Comparison of ENCODE assay signal across 11 cellular contexts in the genomic region with DNA sequence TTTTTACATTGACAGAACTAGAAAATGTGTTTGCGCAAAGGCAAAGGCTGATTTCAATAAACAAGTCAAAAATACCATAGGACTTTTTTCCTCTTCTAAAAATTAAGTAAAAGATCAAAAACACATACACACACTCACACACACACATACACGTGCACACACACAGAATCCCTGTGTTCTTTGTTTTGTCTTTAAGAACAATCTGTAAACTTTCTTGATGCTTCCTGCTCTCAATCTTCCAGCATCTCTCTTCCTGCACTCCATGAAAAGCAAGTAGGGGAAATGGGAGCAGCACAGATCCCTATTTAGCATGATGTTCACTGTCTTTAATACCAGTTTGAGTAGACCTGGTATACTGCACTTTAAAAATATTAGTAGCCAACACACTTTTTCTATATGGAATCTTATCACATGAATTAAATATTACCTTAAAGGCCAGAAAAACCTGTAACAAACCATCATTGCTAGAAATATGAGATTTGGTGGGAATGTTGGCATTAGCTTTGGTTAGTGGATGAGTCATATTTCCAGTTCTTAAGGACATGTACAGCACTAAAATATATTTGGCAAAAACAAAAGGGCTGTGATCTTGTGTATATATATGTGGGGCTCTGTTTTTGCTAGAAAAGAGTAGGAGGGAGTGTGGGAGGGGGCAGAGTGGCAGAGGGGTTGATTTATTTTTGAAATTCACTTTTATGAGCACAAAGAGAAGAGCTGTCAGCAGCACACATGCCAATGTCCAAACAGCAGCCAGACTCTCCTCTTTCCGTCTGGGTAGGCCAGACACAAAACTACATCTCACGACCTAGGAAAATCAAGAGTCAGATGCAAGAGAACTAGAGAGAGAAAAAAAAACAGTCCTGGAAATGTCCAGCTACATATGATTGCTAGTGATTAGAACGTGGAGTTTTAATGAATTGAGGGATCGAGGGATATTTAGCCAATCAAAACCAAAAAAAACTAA. TPM values are rescaled to one million over a fixed set of nuclear protein-coding genes. Genes with fewer than 3 reads are reported as not detected.
DNase-seq lines count a peak whose midpoint lies in the region; ATAC-seq, FAIRE-seq and TF ChIP-seq lines count a peak whose summit lies in the region.
"Had no signal": no experiment of that assay in that cellular context is flagged by ENCODE, and none has a peak within 500 bp of the region (broad histone marks: within the 10 kb centered on the region; RNA-seq: fewer than 3 reads in every experiment).

No MANE protein-coding gene starts in this region.

- H3K27me3 Mint-ChIP-seq in MCF 10A (ENCODE audit: insufficient read depth, unreplicated experiment): no peaks in the 10 kb centered on the region

- FAIRE-seq in HTR-8/SVneo (lab: Jason Lieb, UNC): peak; percentile 9

- H3K27ac Mint-ChIP-seq in MCF 10A (ENCODE audit: low read depth, unreplicated experiment): peak overlapping the region; percentile 81
- H3K27ac Mint-ChIP-seq: activated T-cell treated with anti-CD3 and anti-CD28 coated beads, Interleukin-2, amount 50 U/mL, for 72 hours had no signal

- CTCF ChIA-PET in MCF 10A (lab: Yijun Ruan, JAX): interaction anchor here (0.6 to 1.8 kb wide), 19 partner anchors 10 to 1019 kb away, joined by 3 to 6 read pairs (median 3); no protein-coding TSS in a partner anchor

- DNase-seq in HTR-8/SVneo (ENCODE audit: insufficient read length, low spot score): no peak
- peak; percentile 51 for DNase-seq in MCF 10A (ENCODE audit: unreplicated experiment)
- DNase-seq in left kidney (ENCODE audit: low read depth, low spot score): peak; percentile 24
- DNase-seq in superior temporal gyrus (ENCODE audit: extremely low spot score): peak; percentile 67
- no peak for DNase-seq in NCI-H128 (lab: John Stamatoyannopoulos, UW; ENCODE audit: unreplicated experiment)
- DNase-seq in AML-193 (lab: John Stamatoyannopoulos, UW): no peak
- DNase-seq: activated T-cell treated with anti-CD3 and anti-CD28 coated beads, Interleukin-2, amount 50 U/mL, for 72 hours; effector CD4-positive, alpha-beta T cell; GOT3; stimulated activated naive CD4-positive, alpha-beta T cell had no signal

- no TSS peak for BruUV-seq in MCF 10A (replicated peaks; lab: Mats Ljungman, UMichigan)

- peak overlapping the region; percentile 97 for H3K4me3 Mint-ChIP-seq in MCF 10A (ENCODE audit: unreplicated experiment)
- H3K4me3 Mint-ChIP-seq: activated T-cell treated with anti-CD3 and anti-CD28 coated beads, Interleukin-2, amount 50 U/mL, for 72 hours had no signal

- no peaks in the 10 kb centered on the region for H3K36me3 Mint-ChIP-seq in MCF 10A (ENCODE audit: insufficient read depth, unreplicated experiment)

- intact Hi-C loops in MCF 10A (cut with micrococcal nuclease): loop anchor here (5.0 to 10.0 kb wide), 2 partner anchors 164 to 381 kb away; no protein-coding TSS in a partner anchor

- no peak for TF ChIP-seq CTCF in MCF 10A (IDR thresholded peaks at IDR 0.05; ENCODE audit: unreplicated experiment)

- H3K9me3 Mint-ChIP-seq in MCF 10A (ENCODE audit: unreplicated experiment): no peaks in the 10 kb centered on the region
- H3K9me3 Mint-ChIP-seq: activated T-cell treated with anti-CD3 and anti-CD28 coated beads, Interleukin-2, amount 50 U/mL, for 72 hours had no signal

- ATAC-seq in HG03139 (IDR thresholded peaks at IDR 0.05; ENCODE audit: unreplicated experiment): no peak
- ATAC-seq: activated T-cell treated with anti-CD3 and anti-CD28 coated beads, Interleukin-2, amount 50 U/mL, for 72 hours had no signal

- peaks cover 48% of the 10 kb centered on the region for H3K4me1 Mint-ChIP-seq in MCF 10A (ENCODE audit: insufficient read depth, unreplicated experiment)

- POLR2A ChIA-PET in MCF 10A (lab: Yijun Ruan, JAX): interaction anchor here (0.6 to 6.5 kb wide), 11 partner anchors 7 to 455 kb away, joined by 3 to 90 read pairs (median 3); no protein-coding TSS in a partner anchor

RNA-seq across cellular contexts. Expression of a gene that starts 4.6 kb away (rescaled TPM):
- total RNA-seq in MCF 10A (2022): 50.2 and 55.5 TPM in 2 replicates

Comparison
In these comparisons a context has a peak if more than half of its experiments do, and no peak if none do; other contexts are left out.
1. DNase-seq: peak in MCF 10A (single experiment), left kidney (single experiment) and superior temporal gyrus (single experiment); none in HTR-8/SVneo (single experiment), NCI-H128 (single experiment) and AML-193 (0 of 2).